In genomic region chr20:31835977-31836852, GRCh38 we compare ENCODE assay signal across 8 cellular contexts. TPM values are rescaled to one million over a fixed set of nuclear protein-coding genes. Genes with fewer than 3 reads are reported as not detected.
DNase-seq lines count a peak whose midpoint lies in the region; ATAC-seq and TF ChIP-seq lines count a peak whose summit lies in the region.

No MANE protein-coding gene starts in this region.

- TF ChIP-seq POLR2A in lower leg skin (IDR thresholded peaks at IDR 0.05) (no peak), upper lobe of left lung (IDR thresholded peaks at IDR 0.05) (no peak)

- TF ChIP-seq EP300 in upper lobe of left lung (IDR thresholded peaks at IDR 0.05) = no peak

- peaks cover 12 to 29% (median 14%) of the 10 kb centered on the region in 4 donors for H3K4me1 ChIP-seq in upper lobe of left lung

- ATAC-seq in HG03108 (IDR thresholded peaks at IDR 0.05; ENCODE audit: unreplicated experiment) (peak; percentile 79), upper lobe of left lung (ENCODE audit: low FRiP score in 2 of 2) (peak; percentile 80 to 82)

- in situ Hi-C loops in GM13976 (cut with MboI; ENCODE audit: low sequenced_read_pairs, unreplicated experiment) = loop anchor here (10.0 to 25.0 kb wide), 2 partner anchors 189 to 826 kb away; partner anchors contain the start of gene C20orf203

- POLR2A ChIA-PET in AG04450 (lab: Yijun Ruan, JAX) = no interaction called here

- no peaks in the 10 kb centered on the region; the same call in 1 of the 2 replicates for H3K9me3 ChIP-seq in AG04450 (ENCODE audit: control insufficient read depth, insufficient read depth, low read length)
- no peaks in the 10 kb centered on the region for H3K9me3 ChIP-seq in upper lobe of left lung

- peak overlapping the region; percentile 11 for H3K27ac ChIP-seq in AG04450 (ENCODE audit: low read depth, low read length)
- H3K27ac ChIP-seq in upper lobe of left lung = peak overlapping the region in 1 of 4 donors; percentile 12

- intact Hi-C loops in lower leg skin (cut with DNase I; ENCODE audit: low total_unique reads) = no loop called here

- DNase-seq in AG04450 (ENCODE audit: low read depth, low spot score) = peak; percentile 74
- peak; percentile 70 for DNase-seq in GM13976 (ENCODE audit: low spot score)
- DNase-seq in RPMI7951 (ENCODE audit: low read depth) = peak; percentile 97
- DNase-seq in cerebellum (ENCODE audit: low spot score) = peak; percentile 84
- peak; percentile 65 to 94 for DNase-seq in lower leg skin (ENCODE audit: low spot score in 2 of 2)
- DNase-seq in upper lobe of left lung = peak; percentile 88
- no peak for DNase-seq in NCI-H187 treated with DMSO at 0.1 percent for 48 hours (lab: John Stamatoyannopoulos, UW)

- H3K4me3 ChIP-seq in AG04450 (ENCODE audit: low read depth, low read length) (no peak overlapping the region), lower leg skin (ENCODE audit: low read depth, poor library complexity, severe bottlenecking) (no peak overlapping the region), upper lobe of left lung (no peak overlapping the region)

- H3K27me3 ChIP-seq in AG04450 (ENCODE audit: control insufficient read depth, insufficient read depth, low read length) (peaks cover 2% of the 10 kb centered on the region), upper lobe of left lung (no peaks in the 10 kb centered on the region)

- WGBS in lower leg skin, 2 donors = 24 to 45% methylated on average over 10 to 12 of the region's 14 CpGs
- 46 to 54% methylated on average over 5 to 12 of the region's 14 CpGs for WGBS in upper lobe of left lung, 2 donors

- TF ChIP-seq CTCF in AG04450 (IDR thresholded peaks at IDR 0.05; ENCODE audit: low read depth, low read length) (no peak), GM13976 (IDR thresholded peaks at IDR 0.05; ENCODE audit: borderline replicate concordance, control extremely low read depth, extremely low read depth, insufficient read depth, missing control alignments) (no peak), lower leg skin (IDR thresholded peaks at IDR 0.05) (no peak), upper lobe of left lung (IDR thresholded peaks at IDR 0.05) (no peak)

- CTCF ChIA-PET in AG04450 (lab: Charles Lee) = interaction anchor here (1.0 to 4.9 kb wide), 4 partner anchors 11 to 116 kb away, joined by 3 to 25 read pairs (median 22); partner anchors contain the start of gene PDRG1

- no peaks in the 10 kb centered on the region for H3K36me3 ChIP-seq in upper lobe of left lung

RNA-seq across cellular contexts. Expression of gene FOXS1, which starts 9.2 kb away (rescaled TPM):
- polyA plus RNA-seq in AG04450 (2011; rRNA removed) = not detected in 2 replicates
- polyA minus RNA-seq in AG04450 (2011; rRNA and poly(A)+ RNA removed) = not detected in 2 replicates
- 0.24 and 0.39 TPM in 2 replicates for total RNA-seq in RPMI7951 (2014; rRNA removed; shearing (Covaris generic))
- total RNA-seq in cerebellum = 1.8 TPM
- under 1 TPM in 2 of 4 donors, not detected in 2; 0.44 to 0.97 TPM for total RNA-seq in lower leg skin
- total RNA-seq in upper lobe of left lung = 1 to 10 TPM in 2 of 6 donors, under 1 TPM in 1, not detected in 3; 0.91 to 1.7 (median 1.3) TPM

RNA-seq across cellular contexts. Expression of gene MYLK2, which starts 17.1 kb away (rescaled TPM):
- not detected in 2 replicates for polyA plus RNA-seq in AG04450 (2011; rRNA removed)
- 0.09 and 0.13 TPM in 2 replicates for polyA minus RNA-seq in AG04450 (2011; rRNA and poly(A)+ RNA removed)
- total RNA-seq in RPMI7951 (2014; rRNA removed; shearing (Covaris generic)) = 0.36 and 0.59 TPM in 2 replicates
- total RNA-seq in cerebellum = 1.1 TPM
- total RNA-seq in lower leg skin = under 1 TPM in 1 of 4 donors, not detected in 3; 0.10 TPM
- total RNA-seq in upper lobe of left lung = not detected

RNA-seq across cellular contexts. Expression of gene DUSP15, which starts 34.1 kb away (rescaled TPM):
- not detected in 2 replicates for polyA plus RNA-seq in AG04450 (2011; rRNA removed)
- not detected in 2 replicates for polyA minus RNA-seq in AG04450 (2011; rRNA and poly(A)+ RNA removed)
- total RNA-seq in RPMI7951 (2014; rRNA removed; shearing (Covaris generic)) = not detected in 2 replicates
- 6.1 TPM for total RNA-seq in cerebellum
- total RNA-seq in lower leg skin = 1 to 10 TPM in 1 of 4 donors, not detected in 3; 1.5 TPM
- 1 to 10 TPM in 4 of 6 donors, under 1 TPM in 1, not detected in 1; 0.69 to 1.7 (median 1.1) TPM for total RNA-seq in upper lobe of left lung

RNA-seq across cellular contexts. Expression of gene TTLL9, which starts 34.2 kb away (rescaled TPM):
- not detected in 2 replicates for polyA plus RNA-seq in AG04450 (2011; rRNA removed)
- polyA minus RNA-seq in AG04450 (2011; rRNA and poly(A)+ RNA removed) = not detected in 2 replicates
- total RNA-seq in RPMI7951 (2014; rRNA removed; shearing (Covaris generic)) = not detected in 2 replicates
- total RNA-seq in cerebellum (2.5 TPM), lower leg skin (under 1 TPM in 1 of 4 donors, not detected in 3; 0.16 TPM), upper lobe of left lung (10 to 100 TPM in 1 of 6 donors, 1 to 10 TPM in 4, under 1 TPM in 1; 0.31 to 20.7 (median 4.4) TPM)
